22 cellular contexts compared by ENCODE assay signal in genomic region chr13:35649162-35649561, GRCh38.
DNase-seq lines count a peak whose midpoint lies in the region; ATAC-seq and TF ChIP-seq lines count a peak whose summit lies in the region.
"Had no signal": no experiment of that assay in that cellular context is flagged by ENCODE, and none has a peak within 500 bp of the region (broad histone marks: within the 10 kb centered on the region; RNA-seq: fewer than 3 reads in every experiment).

No MANE protein-coding gene starts in this region.

- no peak for TF ChIP-seq CTCF in fibroblast of villous mesenchyme (IDR thresholded peaks at IDR 0.05; ENCODE audit: insufficient read depth, low read depth, low read length)

- ATAC-seq in GM21360 (IDR thresholded peaks at IDR 0.05; ENCODE audit: unreplicated experiment), result no peak
- ATAC-seq: activated CD8-positive, alpha-beta T cell treated with anti-CD3 and anti-CD28 coated beads, Interleukin-2, amount 10 ng/mL, durations not matched to agents 7 days and 5 days; stimulated activated naive CD8-positive, alpha-beta T cell treated with anti-CD3 and anti-CD28 coated beads, Interleukin-15, Interleukin-2, amounts not matched to agents 100 U/mL and 50 U/mL, for 24 hours; T-helper 17 cell had no signal

- no peak overlapping the region for H3K4me3 ChIP-seq in fibroblast of villous mesenchyme (ENCODE audit: low read depth, low read length)
- H3K4me3 ChIP-seq: ascending aorta, lung, neural progenitor cell, vagina had no signal

- DNase-seq in AG20443 (ENCODE audit: low spot score), result peak; percentile 37
- peak; percentile 29 for DNase-seq in GM03348 (ENCODE audit: low spot score)
- DNase-seq in amniotic epithelial cell (ENCODE audit: low read depth), result peak; percentile 16
- peak; percentile 32 for DNase-seq in fibroblast of villous mesenchyme (ENCODE audit: low read depth)
- no peak for DNase-seq in NCI-H345 (lab: John Stamatoyannopoulos, UW)
- no peak for DNase-seq in NAMALWA (ENCODE audit: low spot score)
- no peak for DNase-seq in SW480 (ENCODE audit: low spot score)
- DNase-seq: activated CD8-positive, alpha-beta T cell treated with anti-CD3 and anti-CD28 coated beads, Interleukin-2, amount 10 ng/mL, durations not matched to agents 7 days and 5 days; activated effector memory CD4-positive, alpha-beta T cell treated with Interleukin-2 at 50 U/mL for 16 hours; CD4-positive, alpha-beta T cell; dermis blood vessel endothelial cell; head of caudate nucleus; kidney; NCI-H2029 treated with DMSO at 0.1 percent for 48 hours; NCI-H2227 treated with DMSO at 0.1 percent for 48 hours; stimulated activated naive CD8-positive, alpha-beta T cell treated with anti-CD3 and anti-CD28 coated beads, Interleukin-15, Interleukin-2, amounts not matched to agents 100 U/mL and 50 U/mL, for 24 hours; T-helper 17 cell had no signal

Comparison
In these comparisons a context has a peak if more than half of its experiments do, and no peak if none do; other contexts are left out.
1. DNase-seq: peak in AG20443 (single experiment), GM03348 (single experiment), amniotic epithelial cell (single experiment) and fibroblast of villous mesenchyme (single experiment); none in NCI-H345 (single experiment), NAMALWA (single experiment) and SW480 (single experiment).